ENCODE assay signal across 8 cellular contexts in the genomic region with DNA sequence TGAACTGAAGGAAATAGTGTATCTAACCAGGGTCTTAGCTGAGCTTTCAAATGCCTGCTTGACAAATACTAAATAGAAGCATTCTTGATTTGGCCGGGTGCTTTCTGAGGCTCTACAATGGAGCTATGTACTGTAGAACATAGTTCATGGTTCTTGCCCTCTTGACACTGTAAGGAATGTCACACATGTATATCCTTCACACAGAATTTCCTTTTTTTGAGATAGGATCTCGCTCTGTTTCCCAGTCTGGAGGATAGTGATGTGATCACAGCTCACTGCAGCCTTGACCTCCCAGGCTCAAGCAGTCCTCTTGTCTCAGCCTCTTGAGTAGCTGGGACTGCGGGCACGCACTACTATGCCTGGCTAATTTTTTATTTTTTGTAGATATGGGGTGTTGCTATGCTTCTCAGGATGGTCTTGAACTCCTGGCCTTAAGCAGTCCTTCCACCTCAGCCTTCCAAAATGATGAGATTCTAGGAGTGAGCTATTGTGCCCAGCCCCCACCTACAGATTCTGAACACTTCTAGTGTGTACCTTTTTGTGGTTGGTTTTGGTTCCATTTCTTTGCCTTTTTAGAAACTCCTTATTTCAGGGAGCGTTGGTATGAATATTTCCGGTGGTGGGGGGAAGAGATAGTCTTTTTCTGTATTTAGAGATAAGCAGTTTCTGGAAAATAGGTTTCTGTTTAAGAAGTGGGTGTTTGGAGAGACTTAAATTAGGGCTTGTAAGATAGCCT. TPM values are rescaled to one million over a fixed set of nuclear protein-coding genes. Genes with fewer than 3 reads are reported as not detected.
A peak's percentile ranks its signal among the peaks of the same experiment; 100 is the strongest.
DNase-seq lines count a peak whose midpoint lies in the region; ATAC-seq and TF ChIP-seq lines count a peak whose summit lies in the region.

No MANE protein-coding gene starts in this region.

- intact Hi-C loops in CD4-positive, alpha-beta T cell (cut with DNase I, micrococcal nuclease): loop anchor here in 1 of 2 experiments (2.0 to 5.0 kb wide), 2 partner anchors 16 to 40 kb away; no protein-coding TSS in a partner anchor
- intact Hi-C loops in dendritic cell treated with granulocyte-macrophage colony-stimulating factor and Interleukin-4, amounts not matched to agents 40 ng/mL and 50 ng/mL, for 4 days (cut with micrococcal nuclease): no loop called here

- TF ChIP-seq CTCF in CD4-positive, alpha-beta T cell (IDR thresholded peaks at IDR 0.05): no peak
- no peak for TF ChIP-seq CTCF in osteoblast (IDR thresholded peaks at IDR 0.05; ENCODE audit: extremely low read depth, low read depth, low read length)

- H3K36me3 Mint-ChIP-seq in CD4-positive, alpha-beta T cell (ENCODE audit: low read depth): peaks cover 44% of the 10 kb centered on the region
- H3K36me3 Mint-ChIP-seq in dendritic cell treated with granulocyte-macrophage colony-stimulating factor and Interleukin-4, amounts not matched to agents 40 ng/mL and 50 ng/mL, for 4 days (ENCODE audit: low read depth): peaks cover 83% of the 10 kb centered on the region

- peaks cover 86% of the 10 kb centered on the region for H3K4me1 Mint-ChIP-seq in CD4-positive, alpha-beta T cell (ENCODE audit: low read depth)
- H3K4me1 Mint-ChIP-seq in dendritic cell treated with granulocyte-macrophage colony-stimulating factor and Interleukin-4, amounts not matched to agents 40 ng/mL and 50 ng/mL, for 4 days (ENCODE audit: low read depth): peaks cover 65% of the 10 kb centered on the region

- H3K79me2 ChIP-seq in osteoblast (ENCODE audit: insufficient read depth, low read length): peaks cover 83% of the 10 kb centered on the region

- H3K4me2 ChIP-seq in osteoblast (ENCODE audit: insufficient read depth, low read length): peak overlapping the region; percentile 96

- peaks cover 7% of the 10 kb centered on the region for H3K36me3 ChIP-seq in osteoblast (ENCODE audit: insufficient read depth, low read length)

- no peaks in the 10 kb centered on the region for H3K27me3 ChIP-seq in CD4-positive, alpha-beta T cell (ENCODE audit: control insufficient read depth, insufficient read depth, low read length)
- no peaks in the 10 kb centered on the region for H3K27me3 ChIP-seq in osteoblast (ENCODE audit: insufficient read depth, low read length)

- no peak for DNase-seq in CD4-positive, alpha-beta T cell
- DNase-seq in OCI-M1 (lab: John Stamatoyannopoulos, UW) (peak; percentile 87), osteoblast (ENCODE audit: insufficient read length, low spot score, missing footprints) (no peak), SKM-1 (lab: John Stamatoyannopoulos, UW; ENCODE audit: unreplicated experiment) (no peak), activated gamma-delta T cell (lab: John Stamatoyannopoulos, UW) (no peak)
- DNase-seq in activated effector memory CD4-positive, alpha-beta T cell treated with anti-CD3 and anti-CD28 coated beads, Interleukin-2, amount 50 U/mL, for 16 hours: no peak

- no peak overlapping the region for H3K4me3 ChIP-seq in osteoblast (ENCODE audit: insufficient read depth, low read length)

- peak overlapping the region; percentile 59 for H3K27ac ChIP-seq in CD4-positive, alpha-beta T cell (ENCODE audit: low read depth, low read length)
- H3K27ac ChIP-seq in osteoblast (ENCODE audit: low read depth, low read length): no peak overlapping the region

- peak overlapping the region; percentile 84 for H3K27ac Mint-ChIP-seq in CD4-positive, alpha-beta T cell
- H3K27ac Mint-ChIP-seq in dendritic cell treated with granulocyte-macrophage colony-stimulating factor and Interleukin-4, amounts not matched to agents 40 ng/mL and 50 ng/mL, for 4 days: peak overlapping the region; percentile 88

- H4K20me1 ChIP-seq in osteoblast (ENCODE audit: insufficient read depth, low read length): peaks cover 40% of the 10 kb centered on the region

- no peaks in the 10 kb centered on the region for H3K27me3 Mint-ChIP-seq in CD4-positive, alpha-beta T cell
- H3K27me3 Mint-ChIP-seq in dendritic cell treated with granulocyte-macrophage colony-stimulating factor and Interleukin-4, amounts not matched to agents 40 ng/mL and 50 ng/mL, for 4 days: no peaks in the 10 kb centered on the region

- H3K9me3 Mint-ChIP-seq in CD4-positive, alpha-beta T cell: no peaks in the 10 kb centered on the region
- no peaks in the 10 kb centered on the region for H3K9me3 Mint-ChIP-seq in dendritic cell treated with granulocyte-macrophage colony-stimulating factor and Interleukin-4, amounts not matched to agents 40 ng/mL and 50 ng/mL, for 4 days

- no peak for ATAC-seq in CD4-positive, alpha-beta T cell (ENCODE audit: poor library complexity)
- no peak for ATAC-seq in HG03095 (IDR thresholded peaks at IDR 0.05; ENCODE audit: unreplicated experiment)

- peak overlapping the region; percentile 84 for H3K4me3 Mint-ChIP-seq in CD4-positive, alpha-beta T cell
- H3K4me3 Mint-ChIP-seq in dendritic cell treated with granulocyte-macrophage colony-stimulating factor and Interleukin-4, amounts not matched to agents 40 ng/mL and 50 ng/mL, for 4 days: peak overlapping the region; percentile 4

- no peak overlapping the region for H2AFZ ChIP-seq in osteoblast (ENCODE audit: low read length)

- CTCF ChIA-PET in CD4-positive, alpha-beta T cell (lab: Charles Lee): interaction anchor here (1.0 kb wide), 1 partner anchor 28 kb away, joined by 3 read pairs; no protein-coding TSS in a partner anchor

- no peaks in the 10 kb centered on the region for H3K9me3 ChIP-seq in CD4-positive, alpha-beta T cell (ENCODE audit: control insufficient read depth, low read length)
- H3K9me3 ChIP-seq in osteoblast (ENCODE audit: low read depth, low read length): no peaks in the 10 kb centered on the region

- H3K4me1 ChIP-seq in osteoblast (ENCODE audit: insufficient read depth, low read length): peaks cover 38% of the 10 kb centered on the region

- POLR2A ChIA-PET in CD4-positive, alpha-beta T cell (lab: Charles Lee): interaction anchor here (0.7 to 5.8 kb wide), 8 partner anchors 15 to 162 kb away, joined by 4 to 110 read pairs (median 7); no protein-coding TSS in a partner anchor

RNA-seq across cellular contexts. Expression of a gene that starts 4.2 kb away (rescaled TPM):
- 10 to 100 TPM; 98.0 to 99.3 TPM for total RNA-seq in CD4-positive, alpha-beta T cell
- 12.7 and 14.1 TPM in 2 replicates for total RNA-seq in osteoblast
